ENCODE assay signal across 1 cellular context in the genomic region with DNA sequence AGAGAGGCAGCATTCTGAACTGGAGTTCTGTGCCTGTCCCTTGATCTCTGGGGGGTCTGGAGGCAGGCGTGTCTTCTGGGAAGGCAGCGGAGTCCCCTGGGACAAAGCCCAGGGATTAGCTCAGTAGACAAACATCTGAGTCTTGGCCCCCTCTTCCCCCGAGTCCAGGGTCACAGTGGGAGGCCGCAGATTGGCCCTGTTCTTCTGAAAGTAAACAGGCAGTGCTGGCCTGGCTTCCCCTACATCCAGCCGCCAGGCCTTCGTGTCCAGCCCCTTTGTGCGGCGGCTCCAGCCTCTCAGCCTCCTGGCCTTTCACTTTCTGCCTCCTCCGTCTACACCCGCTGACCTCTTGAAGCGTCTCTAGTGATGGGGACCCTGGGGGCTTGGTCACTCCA.
TF ChIP-seq lines count a peak whose summit lies in the region.

No MANE protein-coding gene starts in this region.

TF ChIP-seq in HepG2, 621 proteins besides CTCF, POLR2A, EP300 and RAD21 (continued from another document and continues in another):
- TF ChIP-seq BRF2 (CRISPR knock-in tag; IDR thresholded peaks at IDR 0.05) (no peak), ZNF577 (CRISPR knock-in tag; IDR thresholded peaks at IDR 0.05; ENCODE audit: borderline replicate concordance, low read depth) (no peak), CEBPB (IDR thresholded peaks at IDR 0.05; ENCODE audit: borderline replicate concordance, low read depth, low read length) (no peak), GATAD2A (CRISPR knock-in tag; IDR thresholded peaks at IDR 0.05) (peak; percentile 94), ATRX (CRISPR knock-in tag; IDR thresholded peaks at IDR 0.05; ENCODE audit: borderline replicate concordance) (no peak), RAD51 (IDR thresholded peaks at IDR 0.05; ENCODE audit: borderline replicate concordance) (no peak), NR1H2 (CRISPR knock-in tag; IDR thresholded peaks at IDR 0.05; ENCODE audit: borderline replicate concordance, low read depth) (no peak), ASH2L (IDR thresholded peaks at IDR 0.05; ENCODE audit: insufficient read length, low read depth, low read length) (no peak), ZBTB44 (CRISPR knock-in tag; IDR thresholded peaks at IDR 0.05) (no peak), MZF1 (CRISPR knock-in tag; IDR thresholded peaks at IDR 0.05; ENCODE audit: borderline replicate concordance) (no peak), ZNF83 (CRISPR knock-in tag; IDR thresholded peaks at IDR 0.05; ENCODE audit: borderline replicate concordance) (no peak), ZNF737 (CRISPR knock-in tag; IDR thresholded peaks at IDR 0.05; ENCODE audit: borderline replicate concordance) (no peak), TCF7 (IDR thresholded peaks at IDR 0.05; ENCODE audit: low read depth) (no peak), GTF3A (CRISPR knock-in tag; conservative IDR thresholded peaks at IDR 0.05) (no peak), KLF9 (CRISPR knock-in tag; IDR thresholded peaks at IDR 0.05; ENCODE audit: low read depth) (no peak), SIX1 (CRISPR knock-in tag; IDR thresholded peaks at IDR 0.05; ENCODE audit: borderline replicate concordance) (no peak), ZNF484 (CRISPR knock-in tag; IDR thresholded peaks at IDR 0.05; ENCODE audit: borderline replicate concordance, low read depth) (no peak), HNRNPH1 (optimal IDR thresholded peaks at IDR 0.05; ENCODE audit: low read depth, low read length) (no peak), BCLAF1 (IDR thresholded peaks at IDR 0.05) (no peak), MAFK (conservative IDR thresholded peaks at IDR 0.05 in 1 of 2, IDR thresholded peaks at IDR 0.05 in 1 of 2; ENCODE audit: low read length in 2 of 2) (no peak), XRCC5 (optimal IDR thresholded peaks at IDR 0.05; ENCODE audit: low read length) (no peak), ERF (CRISPR knock-in tag; IDR thresholded peaks at IDR 0.05) (no peak), SP5 (CRISPR knock-in tag; IDR thresholded peaks at IDR 0.05; ENCODE audit: borderline replicate concordance, low read depth) (peak; percentile 49), CREB1 (IDR thresholded peaks at IDR 0.05) (no peak), CREB1 (CRISPR knock-in tag; IDR thresholded peaks at IDR 0.05) (peak; percentile 23; the same call in 1 of the 2 replicates), CHCHD3 (CRISPR knock-in tag; IDR thresholded peaks at IDR 0.05) (no peak), PCBP1 (IDR thresholded peaks at IDR 0.05; ENCODE audit: borderline replicate concordance, low read depth, low read length) (no peak), FOXM1 (CRISPR knock-in tag; IDR thresholded peaks at IDR 0.05) (no peak), ZNF235 (CRISPR knock-in tag; IDR thresholded peaks at IDR 0.05; ENCODE audit: borderline replicate concordance) (no peak), HOXA7 (CRISPR knock-in tag; IDR thresholded peaks at IDR 0.05) (no peak), WIZ (CRISPR knock-in tag; IDR thresholded peaks at IDR 0.05) (peak; percentile 62; the same call in 1 of the 2 replicates), ZNF607 (CRISPR knock-in tag; IDR thresholded peaks at IDR 0.05; ENCODE audit: borderline replicate concordance) (no peak), ZFYVE20 (CRISPR knock-in tag; IDR thresholded peaks at IDR 0.05; ENCODE audit: borderline replicate concordance, low read depth) (no peak), ZNF263 (CRISPR knock-in tag; IDR thresholded peaks at IDR 0.05) (peak; percentile 64), ISL2 (CRISPR knock-in tag; IDR thresholded peaks at IDR 0.05) (peak; percentile 83; the same call in 1 of the 2 replicates), PRDM10 (CRISPR knock-in tag; IDR thresholded peaks at IDR 0.05; ENCODE audit: low read depth) (no peak), NCOR1 (IDR thresholded peaks at IDR 0.05; ENCODE audit: borderline replicate concordance, low read length) (no peak), GFI1 (CRISPR knock-in tag; IDR thresholded peaks at IDR 0.05; ENCODE audit: borderline replicate concordance) (peak; percentile 62; the same call in 1 of the 2 replicates), ZNF34 (CRISPR knock-in tag; IDR thresholded peaks at IDR 0.05; ENCODE audit: borderline replicate concordance) (no peak), ZNF546 (CRISPR knock-in tag; conservative IDR thresholded peaks at IDR 0.05) (0 out of 2 replicates have a peak, but pooled peaks have one; percentile 49), HNRNPUL1 (IDR thresholded peaks at IDR 0.05; ENCODE audit: low read depth, low read length) (no peak), TEAD2 (CRISPR knock-in tag; IDR thresholded peaks at IDR 0.05) (no peak), U2AF2 (IDR thresholded peaks at IDR 0.05; ENCODE audit: low read depth, low read length) (no peak), FOXK1 (CRISPR knock-in tag; IDR thresholded peaks at IDR 0.05; ENCODE audit: borderline replicate concordance, low read depth) (peak; percentile 85), NR2F1 (CRISPR knock-in tag; IDR thresholded peaks at IDR 0.05) (peak; percentile 86 to 88; a peak in 3 of 4 replicates), ARNT2 (CRISPR knock-in tag; IDR thresholded peaks at IDR 0.05; ENCODE audit: low read depth) (no peak), SAFB2 (CRISPR knock-in tag; IDR thresholded peaks at IDR 0.05; ENCODE audit: borderline replicate concordance, low read depth) (peak; percentile 37; the same call in 1 of the 2 replicates)
- TF ChIP-seq, protein P1, sequence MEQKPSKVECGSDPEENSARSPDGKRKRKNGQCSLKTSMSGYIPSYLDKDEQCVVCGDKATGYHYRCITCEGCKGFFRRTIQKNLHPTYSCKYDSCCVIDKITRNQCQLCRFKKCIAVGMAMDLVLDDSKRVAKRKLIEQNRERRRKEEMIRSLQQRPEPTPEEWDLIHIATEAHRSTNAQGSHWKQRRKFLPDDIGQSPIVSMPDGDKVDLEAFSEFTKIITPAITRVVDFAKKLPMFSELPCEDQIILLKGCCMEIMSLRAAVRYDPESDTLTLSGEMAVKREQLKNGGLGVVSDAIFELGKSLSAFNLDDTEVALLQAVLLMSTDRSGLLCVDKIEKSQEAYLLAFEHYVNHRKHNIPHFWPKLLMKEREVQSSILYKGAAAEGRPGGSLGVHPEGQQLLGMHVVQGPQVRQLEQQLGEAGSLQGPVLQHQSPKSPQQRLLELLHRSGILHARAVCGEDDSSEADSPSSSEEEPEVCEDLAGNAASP (CRISPR knock-in tag; IDR thresholded peaks at IDR 0.05; ENCODE audit: borderline replicate concordance): peak; percentile 75; the same call in 1 of the 2 replicates
- TF ChIP-seq, protein P2, sequence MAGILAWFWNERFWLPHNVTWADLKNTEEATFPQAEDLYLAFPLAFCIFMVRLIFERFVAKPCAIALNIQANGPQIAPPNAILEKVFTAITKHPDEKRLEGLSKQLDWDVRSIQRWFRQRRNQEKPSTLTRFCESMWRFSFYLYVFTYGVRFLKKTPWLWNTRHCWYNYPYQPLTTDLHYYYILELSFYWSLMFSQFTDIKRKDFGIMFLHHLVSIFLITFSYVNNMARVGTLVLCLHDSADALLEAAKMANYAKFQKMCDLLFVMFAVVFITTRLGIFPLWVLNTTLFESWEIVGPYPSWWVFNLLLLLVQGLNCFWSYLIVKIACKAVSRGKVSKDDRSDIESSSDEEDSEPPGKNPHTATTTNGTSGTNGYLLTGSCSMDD (CRISPR knock-in tag; IDR thresholded peaks at IDR 0.05): no peak
- TF ChIP-seq, protein P3, sequence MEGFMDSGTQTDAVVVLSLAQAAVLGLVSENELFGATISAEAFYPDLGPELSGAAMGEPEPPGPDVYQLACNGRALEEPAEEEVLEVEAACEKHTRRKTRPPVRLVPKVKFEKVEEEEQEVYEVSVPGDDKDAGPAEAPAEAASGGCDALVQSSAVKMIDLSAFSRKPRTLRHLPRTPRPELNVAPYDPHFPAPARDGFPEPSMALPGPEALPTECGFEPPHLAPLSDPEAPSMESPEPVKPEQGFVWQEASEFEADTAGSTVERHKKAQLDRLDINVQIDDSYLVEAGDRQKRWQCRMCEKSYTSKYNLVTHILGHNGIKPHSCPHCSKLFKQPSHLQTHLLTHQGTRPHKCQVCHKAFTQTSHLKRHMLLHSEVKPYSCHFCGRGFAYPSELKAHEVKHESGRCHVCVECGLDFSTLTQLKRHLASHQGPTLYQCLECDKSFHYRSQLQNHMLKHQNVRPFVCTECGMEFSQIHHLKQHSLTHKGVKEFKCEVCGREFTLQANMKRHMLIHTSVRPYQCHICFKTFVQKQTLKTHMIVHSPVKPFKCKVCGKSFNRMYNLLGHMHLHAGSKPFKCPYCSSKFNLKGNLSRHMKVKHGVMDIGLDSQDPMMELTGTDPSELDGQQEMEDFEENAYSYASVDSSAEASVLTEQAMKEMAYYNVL (CRISPR knock-in tag; IDR thresholded peaks at IDR 0.05; ENCODE audit: borderline replicate concordance): no peak
- TF ChIP-seq, protein P4, sequence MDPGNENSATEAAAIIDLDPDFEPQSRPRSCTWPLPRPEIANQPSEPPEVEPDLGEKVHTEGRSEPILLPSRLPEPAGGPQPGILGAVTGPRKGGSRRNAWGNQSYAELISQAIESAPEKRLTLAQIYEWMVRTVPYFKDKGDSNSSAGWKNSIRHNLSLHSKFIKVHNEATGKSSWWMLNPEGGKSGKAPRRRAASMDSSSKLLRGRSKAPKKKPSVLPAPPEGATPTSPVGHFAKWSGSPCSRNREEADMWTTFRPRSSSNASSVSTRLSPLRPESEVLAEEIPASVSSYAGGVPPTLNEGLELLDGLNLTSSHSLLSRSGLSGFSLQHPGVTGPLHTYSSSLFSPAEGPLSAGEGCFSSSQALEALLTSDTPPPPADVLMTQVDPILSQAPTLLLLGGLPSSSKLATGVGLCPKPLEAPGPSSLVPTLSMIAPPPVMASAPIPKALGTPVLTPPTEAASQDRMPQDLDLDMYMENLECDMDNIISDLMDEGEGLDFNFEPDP (CRISPR knock-in tag; conservative IDR thresholded peaks at IDR 0.05): no peak
- TF ChIP-seq, protein P5, sequence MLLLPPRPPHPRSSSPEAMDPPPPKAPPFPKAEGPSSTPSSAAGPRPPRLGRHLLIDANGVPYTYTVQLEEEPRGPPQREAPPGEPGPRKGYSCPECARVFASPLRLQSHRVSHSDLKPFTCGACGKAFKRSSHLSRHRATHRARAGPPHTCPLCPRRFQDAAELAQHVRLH (CRISPR knock-in tag; IDR thresholded peaks at IDR 0.05; ENCODE audit: borderline replicate concordance, low read depth): no peak
